Comparison of ENCODE assay signal across 21 cellular contexts in genomic region chr14:75467763-75468162, GRCh38. TPM values are rescaled to one million over a fixed set of nuclear protein-coding genes. Genes with fewer than 3 reads are reported as not detected.
DNase-seq lines count a peak whose midpoint lies in the region; TF ChIP-seq lines count a peak whose summit lies in the region.
"Had no signal": no experiment of that assay in that cellular context is flagged by ENCODE, and none has a peak within 500 bp of the region (broad histone marks: within the 10 kb centered on the region; RNA-seq: fewer than 3 reads in every experiment).

No MANE protein-coding gene starts in this region.

- H3K9me3 ChIP-seq in BLaER1 treated with 17β-estradiol and CSF1 and Interleukin-3, amounts not matched to agents 10 nM and 100 nM (replicated peaks in 1 of 11), result no peaks in the 10 kb centered on the region
- no peaks in the 10 kb centered on the region for H3K9me3 ChIP-seq in SU-DHL-6 (ENCODE audit: insufficient read depth, low read length)
- H3K9me3 ChIP-seq in osteoblast (ENCODE audit: low read depth, low read length), result no peaks in the 10 kb centered on the region
- H3K9me3 ChIP-seq in stomach smooth muscle (ENCODE audit: control insufficient read depth in 2 of 2, low read length in 2 of 2), result no peaks in the 10 kb centered on the region
- H3K9me3 ChIP-seq: A549 had no signal

- no peak overlapping the region for H3K9ac ChIP-seq in BLaER1 treated with 17β-estradiol and CSF1 and Interleukin-3, amounts not matched to agents 10 nM and 100 nM
- no peak overlapping the region for H3K9ac ChIP-seq in SU-DHL-6 (ENCODE audit: low read length)
- no peak overlapping the region for H3K9ac ChIP-seq in stomach smooth muscle (ENCODE audit: low read length in 2 of 2)

- H3K4me2 ChIP-seq in BLaER1 treated with 17β-estradiol and CSF1 and Interleukin-3, amounts not matched to agents 10 nM and 100 nM, result peak overlapping the region in 6 of 11 experiments; percentile 4 to 41 (median 19); a peak in 5 of 22 replicates
- H3K4me2 ChIP-seq in SU-DHL-6 (ENCODE audit: low read depth, low read length, poor library complexity, severe bottlenecking) (peak overlapping the region; percentile 61), osteoblast (ENCODE audit: insufficient read depth, low read length) (no peak overlapping the region)
- H3K4me2 ChIP-seq: A549, GM23338 had no signal

- H3K4me1 ChIP-seq in BLaER1 treated with 17β-estradiol and CSF1 and Interleukin-3, amounts not matched to agents 10 nM and 100 nM, result peaks cover 0 to 53% (median 23%) of the 10 kb centered on the region in 10 experiments; a peak in 12 of 20 replicates
- H3K4me1 ChIP-seq in osteoblast (ENCODE audit: insufficient read depth, low read length) (no peaks in the 10 kb centered on the region), stomach smooth muscle (ENCODE audit: control insufficient read depth, insufficient read depth, low read length) (peaks cover 42% of the 10 kb centered on the region)
- H3K4me1 ChIP-seq: A549 had no signal

- DNase-seq in osteoblast (ENCODE audit: insufficient read length, low spot score, missing footprints) (peak; percentile 34), foreskin fibroblast (no peak), HCEC 1CT (no peak)
- no peak for DNase-seq in stimulated activated CD8-positive, alpha-beta memory T cell treated with anti-CD3 and anti-CD28 coated beads, Interleukin-4, amount 100 ng/mL, for 48 hours
- DNase-seq: Calu3; CD8-positive, alpha-beta T cell; MM.1S; NCI-H1092; NCI-H1436 treated with DMSO at 0.1 percent for 48 hours; NCI-H2029; NCI-H2171; NCI-H446 treated with DMSO at 0.1 percent for 48 hours; NCI-H69; OCI-M1; SHP77 had no signal

- H2AFZ ChIP-seq in SU-DHL-6 (ENCODE audit: low read depth, low read length, severe bottlenecking), result no peak overlapping the region
- H2AFZ ChIP-seq in osteoblast (ENCODE audit: low read length), result no peak overlapping the region
- H2AFZ ChIP-seq: GM23338 had no signal

- TF ChIP-seq CTCF in SU-DHL-6 (IDR thresholded peaks at IDR 0.05; ENCODE audit: insufficient read depth, low read length, poor library complexity, severe bottlenecking) (no peak), osteoblast (IDR thresholded peaks at IDR 0.05; ENCODE audit: extremely low read depth, low read depth, low read length) (no peak), foreskin fibroblast (IDR thresholded peaks at IDR 0.05; ENCODE audit: low read depth, low read length) (no peak)

- no peak overlapping the region for H3K27ac ChIP-seq in BLaER1 treated with 17β-estradiol and CSF1 and Interleukin-3, amounts not matched to agents 10 nM and 100 nM
- peak overlapping the region; percentile 99 for H3K27ac ChIP-seq in SU-DHL-6 (ENCODE audit: low read depth, low read length)
- H3K27ac ChIP-seq in osteoblast (ENCODE audit: low read depth, low read length), result no peak overlapping the region
- H3K27ac ChIP-seq in stomach smooth muscle (ENCODE audit: low read length), result peak overlapping the region; percentile 70
- H3K27ac ChIP-seq: A549 had no signal

- H3K27me3 ChIP-seq in BLaER1 treated with 17β-estradiol and CSF1 and Interleukin-3, amounts not matched to agents 10 nM and 100 nM, result no peaks in the 10 kb centered on the region
- no peaks in the 10 kb centered on the region for H3K27me3 ChIP-seq in SU-DHL-6 (ENCODE audit: low read length)
- H3K27me3 ChIP-seq in osteoblast (ENCODE audit: insufficient read depth, low read length), result no peaks in the 10 kb centered on the region
- H3K27me3 ChIP-seq in stomach smooth muscle (ENCODE audit: control insufficient read depth in 1 of 2, insufficient read depth in 2 of 2, low read length in 2 of 2), result no peaks in the 10 kb centered on the region

- peaks cover 33 to 99% (median 79%) of the 10 kb centered on the region in 11 experiments for H3K36me3 ChIP-seq in BLaER1 treated with 17β-estradiol and CSF1 and Interleukin-3, amounts not matched to agents 10 nM and 100 nM
- peaks cover 7% of the 10 kb centered on the region for H3K36me3 ChIP-seq in SU-DHL-6 (ENCODE audit: low read length)
- peaks cover 40% of the 10 kb centered on the region for H3K36me3 ChIP-seq in osteoblast (ENCODE audit: insufficient read depth, low read length)
- H3K36me3 ChIP-seq in stomach smooth muscle (ENCODE audit: control insufficient read depth in 2 of 2, insufficient read depth in 2 of 2, low read length in 2 of 2), result peaks cover 25 to 41% of the 10 kb centered on the region in 2 donors

- no peak overlapping the region for H3K4me3 ChIP-seq in BLaER1 treated with 17β-estradiol and CSF1 and Interleukin-3, amounts not matched to agents 10 nM and 100 nM
- H3K4me3 ChIP-seq in SU-DHL-6 (ENCODE audit: insufficient read depth, low read length, poor library complexity, severe bottlenecking) (no peak overlapping the region), osteoblast (ENCODE audit: insufficient read depth, low read length) (no peak overlapping the region), stomach smooth muscle (ENCODE audit: low read length in 2 of 2) (no peak overlapping the region), foreskin fibroblast (ENCODE audit: low read depth in 1 of 2, low read length in 2 of 2) (no peak overlapping the region)
- H3K4me3 ChIP-seq: A549, GM23338 had no signal

- no peaks in the 10 kb centered on the region for H3K9me2 ChIP-seq in SU-DHL-6 (replicated peaks; ENCODE audit: insufficient read depth, low read length)

- peaks cover 23% of the 10 kb centered on the region for H3K79me2 ChIP-seq in SU-DHL-6 (ENCODE audit: insufficient read depth, low read length)
- H3K79me2 ChIP-seq in osteoblast (ENCODE audit: insufficient read depth, low read length), result peaks cover 6% of the 10 kb centered on the region

- peaks cover 58% of the 10 kb centered on the region for H3F3A ChIP-seq in SU-DHL-6 (ENCODE audit: insufficient read depth)

- peaks cover 0 to 100% (median 40%) of the 10 kb centered on the region in 11 experiments; a peak in 14 of 22 replicates for H4K20me1 ChIP-seq in BLaER1 treated with 17β-estradiol and CSF1 and Interleukin-3, amounts not matched to agents 10 nM and 100 nM
- H4K20me1 ChIP-seq in SU-DHL-6 (ENCODE audit: low read depth, low read length), result no peaks in the 10 kb centered on the region
- H4K20me1 ChIP-seq in osteoblast (ENCODE audit: insufficient read depth, low read length), result peaks cover 5% of the 10 kb centered on the region

RNA-seq across cellular contexts. Expression of gene JDP2, which starts 39.9 kb away (rescaled TPM):
- 70.7 and 77.1 TPM in 2 replicates for total RNA-seq in osteoblast
- total RNA-seq: CD8-positive, alpha-beta T cell had no signal

RNA-seq across cellular contexts. Expression of gene BATF, which starts 54.5 kb away (rescaled TPM):
- 0.59 and 0.72 TPM in 2 replicates for total RNA-seq in osteoblast
- total RNA-seq: GM23338, LHCN-M2 had no signal

Comparison
In these comparisons a context has a peak if more than half of its experiments do, and no peak if none do; other contexts are left out.
1. H3K27ac ChIP-seq: peak in SU-DHL-6 (single experiment) and stomach smooth muscle (single experiment); none in BLaER1 treated with 17β-estradiol and CSF1 and Interleukin-3, amounts not matched to agents 10 nM and 100 nM (0 of 11) and osteoblast (single experiment).